In the genomic region with DNA sequence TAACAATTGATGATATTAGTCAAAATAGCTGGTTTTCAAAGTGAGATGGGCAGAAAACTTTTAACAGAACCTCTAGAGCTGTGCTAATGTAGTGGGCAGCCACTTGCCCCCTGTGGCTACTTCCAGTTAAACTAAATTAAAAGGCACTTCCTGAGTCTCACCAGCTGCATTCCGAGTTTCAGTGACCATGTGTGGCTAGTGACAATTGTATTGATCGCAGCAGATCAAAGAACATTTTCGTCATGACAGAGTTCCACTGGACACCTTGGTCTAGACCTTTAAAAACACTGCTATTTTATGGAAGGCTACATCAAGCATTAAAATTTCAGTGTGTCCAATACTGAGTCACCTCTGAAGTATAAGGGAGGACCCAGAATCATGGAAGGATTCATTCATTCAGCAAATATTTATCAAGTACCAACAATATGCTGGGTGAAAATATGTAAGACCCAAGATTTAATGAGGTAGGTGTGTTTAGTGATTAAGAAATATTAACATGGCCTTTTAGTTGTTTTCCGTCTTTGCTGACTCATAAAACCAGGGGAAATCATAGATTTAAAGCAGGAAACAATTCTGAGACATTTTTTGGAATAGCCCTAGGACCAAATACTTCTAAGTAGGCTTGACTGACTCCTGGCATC, we compare ENCODE assay signal across 1 cellular context.
TF ChIP-seq lines count a peak whose summit lies in the region.

No MANE protein-coding gene starts in this region.

TF ChIP-seq in HepG2, 621 proteins besides CTCF, POLR2A, EP300 and RAD21 (continued from another document and continues in another):
- no peak for TF ChIP-seq ZSCAN21 (CRISPR knock-in tag; IDR thresholded peaks at IDR 0.05; ENCODE audit: borderline replicate concordance)
- no peak for TF ChIP-seq POLR2AphosphoS2 (IDR thresholded peaks at IDR 0.05; ENCODE audit: low read depth, low read length)
- TF ChIP-seq MXD4 (CRISPR knock-in tag; IDR thresholded peaks at IDR 0.05) = peak; percentile 65; the same call in 1 of the 2 replicates
- peak; percentile 56 for TF ChIP-seq SKI (IDR thresholded peaks at IDR 0.05; ENCODE audit: partially characterized antibody)
- no peak for TF ChIP-seq SYNCRIP (IDR thresholded peaks at IDR 0.05; ENCODE audit: insufficient read depth, low read depth, low read length)
- TF ChIP-seq U2AF1 (optimal IDR thresholded peaks at IDR 0.05; ENCODE audit: low read depth, low read length) = no peak
- TF ChIP-seq ZNF543 (CRISPR knock-in tag; IDR thresholded peaks at IDR 0.05) = no peak
- TF ChIP-seq RARG (CRISPR knock-in tag; IDR thresholded peaks at IDR 0.05; ENCODE audit: low read depth) = no peak
- TF ChIP-seq, protein P1, sequence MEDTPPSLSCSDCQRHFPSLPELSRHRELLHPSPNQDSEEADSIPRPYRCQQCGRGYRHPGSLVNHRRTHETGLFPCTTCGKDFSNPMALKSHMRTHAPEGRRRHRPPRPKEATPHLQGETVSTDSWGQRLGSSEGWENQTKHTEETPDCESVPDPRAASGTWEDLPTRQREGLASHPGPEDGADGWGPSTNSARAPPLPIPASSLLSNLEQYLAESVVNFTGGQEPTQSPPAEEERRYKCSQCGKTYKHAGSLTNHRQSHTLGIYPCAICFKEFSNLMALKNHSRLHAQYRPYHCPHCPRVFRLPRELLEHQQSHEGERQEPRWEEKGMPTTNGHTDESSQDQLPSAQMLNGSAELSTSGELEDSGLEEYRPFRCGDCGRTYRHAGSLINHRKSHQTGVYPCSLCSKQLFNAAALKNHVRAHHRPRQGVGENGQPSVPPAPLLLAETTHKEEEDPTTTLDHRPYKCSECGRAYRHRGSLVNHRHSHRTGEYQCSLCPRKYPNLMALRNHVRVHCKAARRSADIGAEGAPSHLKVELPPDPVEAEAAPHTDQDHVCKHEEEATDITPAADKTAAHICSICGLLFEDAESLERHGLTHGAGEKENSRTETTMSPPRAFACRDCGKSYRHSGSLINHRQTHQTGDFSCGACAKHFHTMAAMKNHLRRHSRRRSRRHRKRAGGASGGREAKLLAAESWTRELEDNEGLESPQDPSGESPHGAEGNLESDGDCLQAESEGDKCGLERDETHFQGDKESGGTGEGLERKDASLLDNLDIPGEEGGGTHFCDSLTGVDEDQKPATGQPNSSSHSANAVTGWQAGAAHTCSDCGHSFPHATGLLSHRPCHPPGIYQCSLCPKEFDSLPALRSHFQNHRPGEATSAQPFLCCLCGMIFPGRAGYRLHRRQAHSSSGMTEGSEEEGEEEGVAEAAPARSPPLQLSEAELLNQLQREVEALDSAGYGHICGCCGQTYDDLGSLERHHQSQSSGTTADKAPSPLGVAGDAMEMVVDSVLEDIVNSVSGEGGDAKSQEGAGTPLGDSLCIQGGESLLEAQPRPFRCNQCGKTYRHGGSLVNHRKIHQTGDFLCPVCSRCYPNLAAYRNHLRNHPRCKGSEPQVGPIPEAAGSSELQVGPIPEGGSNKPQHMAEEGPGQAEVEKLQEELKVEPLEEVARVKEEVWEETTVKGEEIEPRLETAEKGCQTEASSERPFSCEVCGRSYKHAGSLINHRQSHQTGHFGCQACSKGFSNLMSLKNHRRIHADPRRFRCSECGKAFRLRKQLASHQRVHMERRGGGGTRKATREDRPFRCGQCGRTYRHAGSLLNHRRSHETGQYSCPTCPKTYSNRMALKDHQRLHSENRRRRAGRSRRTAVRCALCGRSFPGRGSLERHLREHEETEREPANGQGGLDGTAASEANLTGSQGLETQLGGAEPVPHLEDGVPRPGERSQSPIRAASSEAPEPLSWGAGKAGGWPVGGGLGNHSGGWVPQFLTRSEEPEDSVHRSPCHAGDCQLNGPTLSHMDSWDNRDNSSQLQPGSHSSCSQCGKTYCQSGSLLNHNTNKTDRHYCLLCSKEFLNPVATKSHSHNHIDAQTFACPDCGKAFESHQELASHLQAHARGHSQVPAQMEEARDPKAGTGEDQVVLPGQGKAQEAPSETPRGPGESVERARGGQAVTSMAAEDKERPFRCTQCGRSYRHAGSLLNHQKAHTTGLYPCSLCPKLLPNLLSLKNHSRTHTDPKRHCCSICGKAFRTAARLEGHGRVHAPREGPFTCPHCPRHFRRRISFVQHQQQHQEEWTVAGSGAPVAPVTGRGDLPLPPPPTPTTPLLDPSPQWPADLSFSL (CRISPR knock-in tag; IDR thresholded peaks at IDR 0.05) = no peak
- TF ChIP-seq, protein P2, sequence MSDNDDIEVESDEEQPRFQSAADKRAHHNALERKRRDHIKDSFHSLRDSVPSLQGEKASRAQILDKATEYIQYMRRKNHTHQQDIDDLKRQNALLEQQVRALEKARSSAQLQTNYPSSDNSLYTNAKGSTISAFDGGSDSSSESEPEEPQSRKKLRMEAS (IDR thresholded peaks at IDR 0.05) = peak; percentile 64; the same call in 1 of the 2 replicates
- no peak for TF ChIP-seq ZFP37 (CRISPR knock-in tag; IDR thresholded peaks at IDR 0.05; ENCODE audit: borderline replicate concordance)
- TF ChIP-seq HOXA3 (CRISPR knock-in tag; IDR thresholded peaks at IDR 0.05) = peak; percentile 47; the same call in 1 of the 2 replicates
- TF ChIP-seq CCDC6 (CRISPR knock-in tag; IDR thresholded peaks at IDR 0.05) = no peak
- TF ChIP-seq, protein P3, sequence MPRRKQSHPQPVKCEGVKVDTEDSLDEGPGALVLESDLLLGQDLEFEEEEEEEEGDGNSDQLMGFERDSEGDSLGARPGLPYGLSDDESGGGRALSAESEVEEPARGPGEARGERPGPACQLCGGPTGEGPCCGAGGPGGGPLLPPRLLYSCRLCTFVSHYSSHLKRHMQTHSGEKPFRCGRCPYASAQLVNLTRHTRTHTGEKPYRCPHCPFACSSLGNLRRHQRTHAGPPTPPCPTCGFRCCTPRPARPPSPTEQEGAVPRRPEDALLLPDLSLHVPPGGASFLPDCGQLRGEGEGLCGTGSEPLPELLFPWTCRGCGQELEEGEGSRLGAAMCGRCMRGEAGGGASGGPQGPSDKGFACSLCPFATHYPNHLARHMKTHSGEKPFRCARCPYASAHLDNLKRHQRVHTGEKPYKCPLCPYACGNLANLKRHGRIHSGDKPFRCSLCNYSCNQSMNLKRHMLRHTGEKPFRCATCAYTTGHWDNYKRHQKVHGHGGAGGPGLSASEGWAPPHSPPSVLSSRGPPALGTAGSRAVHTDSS (CRISPR knock-in tag; conservative IDR thresholded peaks at IDR 0.05) = no peak
- TF ChIP-seq ZNF296 (CRISPR knock-in tag; conservative IDR thresholded peaks at IDR 0.05) = no peak
- no peak for TF ChIP-seq CBX1 (IDR thresholded peaks at IDR 0.05; ENCODE audit: low read depth)
- TF ChIP-seq, protein P4, sequence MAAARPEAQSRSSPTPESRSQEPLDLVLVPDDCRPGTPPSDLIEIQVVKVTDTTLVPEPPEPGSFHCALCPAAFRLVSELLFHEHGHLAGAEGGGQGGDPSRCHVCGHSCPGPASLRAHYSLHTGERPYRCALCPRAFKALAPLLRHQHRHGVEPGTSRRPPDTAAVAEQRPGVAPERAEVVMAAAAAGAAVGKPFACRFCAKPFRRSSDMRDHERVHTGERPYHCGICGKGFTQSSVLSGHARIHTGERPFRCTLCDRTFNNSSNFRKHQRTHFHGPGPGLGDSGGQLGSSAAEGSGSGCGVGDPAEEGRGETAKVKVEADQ (CRISPR knock-in tag; IDR thresholded peaks at IDR 0.05; ENCODE audit: borderline replicate concordance) = peak; percentile 29; the same call in 1 of the 2 replicates
- no peak for TF ChIP-seq HNRNPH1 (optimal IDR thresholded peaks at IDR 0.05; ENCODE audit: low read depth, low read length)
- TF ChIP-seq TARDBP (CRISPR knock-in tag; IDR thresholded peaks at IDR 0.05) = peak; percentile 26; the same call in 1 of the 2 replicates
- no peak for TF ChIP-seq ZIK1 (CRISPR knock-in tag; IDR thresholded peaks at IDR 0.05; ENCODE audit: borderline replicate concordance, low read depth)
- TF ChIP-seq SP2 (CRISPR knock-in tag; IDR thresholded peaks at IDR 0.05) = no peak
- no peak for TF ChIP-seq HOXD1 (CRISPR knock-in tag; IDR thresholded peaks at IDR 0.05)
- TF ChIP-seq KAT2B (IDR thresholded peaks at IDR 0.05; ENCODE audit: borderline replicate concordance, low read depth, low read length) = peak; percentile 59; the same call in 1 of the 2 replicates
- TF ChIP-seq, protein P5, sequence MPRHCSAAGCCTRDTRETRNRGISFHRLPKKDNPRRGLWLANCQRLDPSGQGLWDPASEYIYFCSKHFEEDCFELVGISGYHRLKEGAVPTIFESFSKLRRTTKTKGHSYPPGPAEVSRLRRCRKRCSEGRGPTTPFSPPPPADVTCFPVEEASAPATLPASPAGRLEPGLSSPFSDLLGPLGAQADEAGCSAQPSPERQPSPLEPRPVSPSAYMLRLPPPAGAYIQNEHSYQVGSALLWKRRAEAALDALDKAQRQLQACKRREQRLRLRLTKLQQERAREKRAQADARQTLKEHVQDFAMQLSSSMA (CRISPR knock-in tag; IDR thresholded peaks at IDR 0.05) = no peak
- TF ChIP-seq ELF3 (CRISPR knock-in tag; IDR thresholded peaks at IDR 0.05) = peak; percentile 90
- TF ChIP-seq SOX13 (IDR thresholded peaks at IDR 0.05) = no peak
- peak in 1 of 2 experiments; percentile 81; a peak in 2 of 4 replicates for TF ChIP-seq SOX13 (CRISPR knock-in tag; conservative IDR thresholded peaks at IDR 0.05 in 1 of 2, IDR thresholded peaks at IDR 0.05 in 1 of 2)
- no peak for TF ChIP-seq ZNF674 (CRISPR knock-in tag; IDR thresholded peaks at IDR 0.05; ENCODE audit: low read depth)
- TF ChIP-seq, protein P6, sequence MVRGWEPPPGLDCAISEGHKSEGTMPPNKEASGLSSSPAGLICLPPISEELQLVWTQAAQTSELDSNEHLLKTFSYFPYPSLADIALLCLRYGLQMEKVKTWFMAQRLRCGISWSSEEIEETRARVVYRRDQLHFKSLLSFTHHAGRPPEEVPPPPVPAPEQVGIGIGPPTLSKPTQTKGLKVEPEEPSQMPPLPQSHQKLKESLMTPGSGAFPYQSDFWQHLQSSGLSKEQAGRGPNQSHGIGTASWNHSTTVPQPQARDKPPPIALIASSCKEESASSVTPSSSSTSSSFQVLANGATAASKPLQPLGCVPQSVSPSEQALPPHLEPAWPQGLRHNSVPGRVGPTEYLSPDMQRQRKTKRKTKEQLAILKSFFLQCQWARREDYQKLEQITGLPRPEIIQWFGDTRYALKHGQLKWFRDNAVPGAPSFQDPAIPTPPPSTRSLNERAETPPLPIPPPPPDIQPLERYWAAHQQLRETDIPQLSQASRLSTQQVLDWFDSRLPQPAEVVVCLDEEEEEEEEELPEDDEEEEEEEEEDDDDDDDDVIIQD (CRISPR knock-in tag; IDR thresholded peaks at IDR 0.05; ENCODE audit: low read depth) = peak; percentile 92; the same call in 1 of the 2 replicates
- no peak for TF ChIP-seq SETDB1 (CRISPR knock-in tag; IDR thresholded peaks at IDR 0.05; ENCODE audit: borderline replicate concordance)
- no peak for TF ChIP-seq ARHGAP35 (CRISPR knock-in tag; IDR thresholded peaks at IDR 0.05; ENCODE audit: borderline replicate concordance)
- TF ChIP-seq, protein P7, sequence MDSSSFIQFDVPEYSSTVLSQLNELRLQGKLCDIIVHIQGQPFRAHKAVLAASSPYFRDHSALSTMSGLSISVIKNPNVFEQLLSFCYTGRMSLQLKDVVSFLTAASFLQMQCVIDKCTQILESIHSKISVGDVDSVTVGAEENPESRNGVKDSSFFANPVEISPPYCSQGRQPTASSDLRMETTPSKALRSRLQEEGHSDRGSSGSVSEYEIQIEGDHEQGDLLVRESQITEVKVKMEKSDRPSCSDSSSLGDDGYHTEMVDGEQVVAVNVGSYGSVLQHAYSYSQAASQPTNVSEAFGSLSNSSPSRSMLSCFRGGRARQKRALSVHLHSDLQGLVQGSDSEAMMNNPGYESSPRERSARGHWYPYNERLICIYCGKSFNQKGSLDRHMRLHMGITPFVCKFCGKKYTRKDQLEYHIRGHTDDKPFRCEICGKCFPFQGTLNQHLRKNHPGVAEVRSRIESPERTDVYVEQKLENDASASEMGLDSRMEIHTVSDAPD (CRISPR knock-in tag; IDR thresholded peaks at IDR 0.05) = no peak
- 0 out of 2 replicates have a peak, but pooled peaks have one; percentile 31 for TF ChIP-seq MIER2 (CRISPR knock-in tag; IDR thresholded peaks at IDR 0.05)
- TF ChIP-seq, protein P8, sequence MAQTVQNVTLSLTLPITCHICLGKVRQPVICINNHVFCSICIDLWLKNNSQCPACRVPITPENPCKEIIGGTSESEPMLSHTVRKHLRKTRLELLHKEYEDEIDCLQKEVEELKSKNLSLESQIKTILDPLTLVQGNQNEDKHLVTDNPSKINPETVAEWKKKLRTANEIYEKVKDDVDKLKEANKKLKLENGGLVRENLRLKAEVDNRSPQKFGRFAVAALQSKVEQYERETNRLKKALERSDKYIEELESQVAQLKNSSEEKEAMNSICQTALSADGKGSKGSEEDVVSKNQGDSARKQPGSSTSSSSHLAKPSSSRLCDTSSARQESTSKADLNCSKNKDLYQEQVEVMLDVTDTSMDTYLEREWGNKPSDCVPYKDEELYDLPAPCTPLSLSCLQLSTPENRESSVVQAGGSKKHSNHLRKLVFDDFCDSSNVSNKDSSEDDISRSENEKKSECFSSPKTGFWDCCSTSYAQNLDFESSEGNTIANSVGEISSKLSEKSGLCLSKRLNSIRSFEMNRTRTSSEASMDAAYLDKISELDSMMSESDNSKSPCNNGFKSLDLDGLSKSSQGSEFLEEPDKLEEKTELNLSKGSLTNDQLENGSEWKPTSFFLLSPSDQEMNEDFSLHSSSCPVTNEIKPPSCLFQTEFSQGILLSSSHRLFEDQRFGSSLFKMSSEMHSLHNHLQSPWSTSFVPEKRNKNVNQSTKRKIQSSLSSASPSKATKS (CRISPR knock-in tag; IDR thresholded peaks at IDR 0.05) = no peak
- TF ChIP-seq ZNF136 (CRISPR knock-in tag; IDR thresholded peaks at IDR 0.05; ENCODE audit: low read depth) = no peak
- TF ChIP-seq HOXA5 (CRISPR knock-in tag; IDR thresholded peaks at IDR 0.05) = no peak
- peak; percentile 43; the same call in 1 of the 2 replicates for TF ChIP-seq ISL2 (CRISPR knock-in tag; IDR thresholded peaks at IDR 0.05)
- no peak for TF ChIP-seq ZNF788 (CRISPR knock-in tag; IDR thresholded peaks at IDR 0.05; ENCODE audit: borderline replicate concordance)
- no peak for TF ChIP-seq NFE2 (CRISPR knock-in tag; IDR thresholded peaks at IDR 0.05)
- TF ChIP-seq ZBTB8A (CRISPR knock-in tag; IDR thresholded peaks at IDR 0.05; ENCODE audit: borderline replicate concordance, low read depth) = no peak
- TF ChIP-seq, protein P9, sequence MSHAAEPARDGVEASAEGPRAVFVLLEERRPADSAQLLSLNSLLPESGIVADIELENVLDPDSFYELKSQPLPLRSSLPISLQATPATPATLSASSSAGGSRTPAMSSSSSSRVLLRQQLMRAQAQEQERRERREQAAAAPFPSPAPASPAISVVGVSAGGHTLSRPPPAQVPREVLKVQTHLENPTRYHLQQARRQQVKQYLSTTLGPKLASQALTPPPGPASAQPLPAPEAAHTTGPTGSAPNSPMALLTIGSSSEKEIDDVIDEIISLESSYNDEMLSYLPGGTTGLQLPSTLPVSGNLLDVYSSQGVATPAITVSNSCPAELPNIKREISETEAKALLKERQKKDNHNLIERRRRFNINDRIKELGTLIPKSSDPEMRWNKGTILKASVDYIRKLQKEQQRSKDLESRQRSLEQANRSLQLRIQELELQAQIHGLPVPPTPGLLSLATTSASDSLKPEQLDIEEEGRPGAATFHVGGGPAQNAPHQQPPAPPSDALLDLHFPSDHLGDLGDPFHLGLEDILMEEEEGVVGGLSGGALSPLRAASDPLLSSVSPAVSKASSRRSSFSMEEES (CRISPR knock-in tag; IDR thresholded peaks at IDR 0.05) = no peak
